Comparison of ENCODE assay signal across 15 cellular contexts in genomic region chr2:171509945-171510731, GRCh38. TPM values are rescaled to one million over a fixed set of nuclear protein-coding genes. Genes with fewer than 3 reads are reported as not detected.
DNase-seq lines count a peak whose midpoint lies in the region; ATAC-seq, FAIRE-seq and TF ChIP-seq lines count a peak whose summit lies in the region.
"Had no signal": no experiment of that assay in that cellular context is flagged by ENCODE, and none has a peak within 500 bp of the region (broad histone marks: within the 10 kb centered on the region; RNA-seq: fewer than 3 reads in every experiment).

No MANE protein-coding gene starts in this region.

- no peak for FAIRE-seq in frontal cortex (lab: Jason Lieb, UNC)
- FAIRE-seq: RCC 7860 had no signal

- no peak overlapping the region for H3K4me2 ChIP-seq in mammary epithelial cell (ENCODE audit: insufficient read depth, low read depth, low read length)

- WGBS in mammary epithelial cell (ENCODE audit: low coverage, missing lambda C conversion rate) = 87% methylated on average over 9 of the region's 9 CpGs

- in situ Hi-C loops in mammary epithelial cell (cut with MboI; ENCODE audit: low sequenced_read_pairs in 2 of 2) = no loop called here

- H3K4me3 ChIP-seq in AG10803 (ENCODE audit: low read length) = no peak overlapping the region
- H3K4me3 ChIP-seq in mammary epithelial cell (replicated peaks in 1 of 3; ENCODE audit: insufficient read depth in 1 of 3, low read depth in 2 of 3, low read length in 3 of 3) = no peak overlapping the region
- H3K4me3 ChIP-seq: suprapubic skin had no signal

- no peaks in the 10 kb centered on the region for H3K27me3 ChIP-seq in mammary epithelial cell (ENCODE audit: insufficient read depth, low read length)
- H3K27me3 ChIP-seq: suprapubic skin had no signal

- no TSS peak for BruUV-seq in mammary epithelial cell (replicated peaks; lab: Mats Ljungman, UMichigan)

- dilution Hi-C loops in mammary epithelial cell (cut with HindIII; ENCODE audit: low sequenced_read_pairs) = no loop called here

- no peak overlapping the region for H3K9ac ChIP-seq in mammary epithelial cell (ENCODE audit: insufficient read depth, low read length)

- no peaks in the 10 kb centered on the region for H3K79me2 ChIP-seq in mammary epithelial cell (ENCODE audit: insufficient read depth, low read length)

- H3K4me1 ChIP-seq in mammary epithelial cell (ENCODE audit: insufficient read depth, low read length) = no peaks in the 10 kb centered on the region

- no peaks in the 10 kb centered on the region for H3K9me3 ChIP-seq in mammary epithelial cell (replicated peaks; ENCODE audit: insufficient read depth, low read length)
- H3K9me3 ChIP-seq: suprapubic skin had no signal

- H2AFZ ChIP-seq in mammary epithelial cell (ENCODE audit: low read depth, low read length) = no peak overlapping the region

- no peaks in the 10 kb centered on the region for H4K20me1 ChIP-seq in mammary epithelial cell (ENCODE audit: insufficient read depth, low read length)

- TF ChIP-seq CTCF in AG10803 (conservative IDR thresholded peaks at IDR 0.05; ENCODE audit: low read length) (no peak), mammary epithelial cell (conservative IDR thresholded peaks at IDR 0.05 in 1 of 2, IDR thresholded peaks at IDR 0.05 in 1 of 2; ENCODE audit: extremely low read depth in 1 of 2, insufficient read depth in 1 of 2, low read depth in 1 of 2, low read length in 2 of 2) (no peak), omental fat pad (IDR thresholded peaks at IDR 0.05) (no peak)

- DNase-seq in AG10803 (ENCODE audit: low read depth) (peak; percentile 11), mammary epithelial cell (no peak), omental fat pad (ENCODE audit: low spot score) (no peak), frontal cortex (ENCODE audit: low spot score in 2 of 2) (no peak)
- DNase-seq: activated CD4-positive, CD25-positive, alpha-beta regulatory T cell; AML-193; NCI-H1105 treated with DMSO at 0.1 percent for 48 hours; nephron progenitor cell had no signal

- H3K27ac ChIP-seq in mammary epithelial cell (ENCODE audit: insufficient read depth, low read depth, low read length) = no peak overlapping the region
- H3K27ac ChIP-seq: HL-60, suprapubic skin had no signal

- CTCF ChIA-PET in mammary epithelial cell (lab: Charles Lee; ENCODE audit: low non-redundant PET) = no interaction called here

- no peaks in the 10 kb centered on the region for H3K36me3 ChIP-seq in mammary epithelial cell (ENCODE audit: insufficient read depth, low read length)
- H3K36me3 ChIP-seq: suprapubic skin had no signal

- intact Hi-C loops in mammary epithelial cell (cut with micrococcal nuclease) = no loop called here

- peak; percentile 63 for ATAC-seq in GM18520 (IDR thresholded peaks at IDR 0.05; ENCODE audit: unreplicated experiment)
- ATAC-seq in GM21717 (IDR thresholded peaks at IDR 0.05; ENCODE audit: unreplicated experiment) = peak; percentile 61
- peak; percentile 80 for ATAC-seq in HG03442 (IDR thresholded peaks at IDR 0.05; ENCODE audit: unreplicated experiment)
- ATAC-seq in omental fat pad (ENCODE audit: low FRiP score) = no peak
- no peak for ATAC-seq in HG02970 (IDR thresholded peaks at IDR 0.05; ENCODE audit: low FRiP score, unreplicated experiment)

RNA-seq across cellular contexts. Expression of gene CYBRD1, which starts 12.1 kb away (rescaled TPM):
- total RNA-seq in mammary epithelial cell = 10 to 100 TPM; 25.6 to 62.8 TPM
- polyA plus RNA-seq in mammary epithelial cell = 12.7 TPM
- polyA minus RNA-seq in mammary epithelial cell = 65.6 TPM
- total RNA-seq in omental fat pad = 100 to 1,000 TPM; 296 to 494 (median 360) TPM
- 10.2 TPM for total RNA-seq in frontal cortex

Comparison
In these comparisons a context has a peak if more than half of its experiments do, and no peak if none do; other contexts are left out.
1. ATAC-seq: peak in GM18520 (single experiment), GM21717 (single experiment) and HG03442 (single experiment); none in omental fat pad (single experiment) and HG02970 (single experiment).
2. RNA of gene CYBRD1, which starts 12.1 kb away (total RNA-seq): 296 to 494 TPM in omental fat pad; 25.6 to 62.8 TPM in mammary epithelial cell and 10.2 TPM in frontal cortex (single experiment); every median in the first group is over 4 times any median in the second.